In genomic region chr1:158180741-158181576, GRCh38 we compare ENCODE assay signal across 8 cellular contexts. TPM values are rescaled to one million over a fixed set of nuclear protein-coding genes. Genes with fewer than 3 reads are reported as not detected.
DNase-seq lines count a peak whose midpoint lies in the region; ATAC-seq and TF ChIP-seq lines count a peak whose summit lies in the region.

Gene CD1D (plus strand): TSS chr1:158180895. CDS start chr1:158181102, 207 bp downstream.

- H3K4me1 Mint-ChIP-seq in mesothelial cell of epicardium, result peaks cover 20% of the 10 kb centered on the region

- 1 to 2% methylated on average over 40 to 50 of the region's 63 CpGs for WGBS in upper lobe of left lung, 2 donors

- ATAC-seq in upper lobe of left lung (ENCODE audit: low FRiP score in 2 of 2) (peak; percentile 29 to 68), GM21515 (IDR thresholded peaks at IDR 0.05; ENCODE audit: unreplicated experiment) (no peak), HG02970 (IDR thresholded peaks at IDR 0.05; ENCODE audit: low FRiP score, unreplicated experiment) (no peak)

- H3K4me3 ChIP-seq in effector memory CD4-positive, alpha-beta T cell (ENCODE audit: insufficient read depth, low read depth, low read length, poor library complexity, severe bottlenecking), result peak within 1 kb of the TSS; percentile 32
- H3K4me3 ChIP-seq in upper lobe of left lung, result peak within 1 kb of the TSS; percentile 50 to 60 (median 56)

- TF ChIP-seq CTCF in GM10266 (IDR thresholded peaks at IDR 0.05; ENCODE audit: control insufficient read depth, insufficient read depth, low read depth, missing control alignments), result no peak
- TF ChIP-seq CTCF in mesothelial cell of epicardium (IDR thresholded peaks at IDR 0.05; ENCODE audit: unreplicated experiment), result no peak
- TF ChIP-seq CTCF in upper lobe of left lung (IDR thresholded peaks at IDR 0.05), result no peak

- no peak for TF ChIP-seq EP300 in upper lobe of left lung (IDR thresholded peaks at IDR 0.05)

- H3K36me3 ChIP-seq in effector memory CD4-positive, alpha-beta T cell (ENCODE audit: control insufficient read depth, insufficient read depth, low read length), result no peaks in the 10 kb centered on the region
- H3K36me3 ChIP-seq in upper lobe of left lung, result no peaks in the 10 kb centered on the region

- TF ChIP-seq POLR2A in upper lobe of left lung (IDR thresholded peaks at IDR 0.05), result no peak

- peak within 1 kb of the TSS; percentile 30 for H3K27ac Mint-ChIP-seq in mesothelial cell of epicardium

- H3K9me3 Mint-ChIP-seq in mesothelial cell of epicardium, result no peaks in the 10 kb centered on the region

- no peaks in the 10 kb centered on the region for H3K4me1 ChIP-seq in effector memory CD4-positive, alpha-beta T cell (ENCODE audit: control insufficient read depth, insufficient read depth, low read length, poor library complexity, severe bottlenecking)
- peaks cover 5 to 22% (median 20%) of the 10 kb centered on the region in 4 donors for H3K4me1 ChIP-seq in upper lobe of left lung

- H3K4me3 Mint-ChIP-seq in mesothelial cell of epicardium, result peak within 1 kb of the TSS; percentile 85

- no peaks in the 10 kb centered on the region for H3K36me3 Mint-ChIP-seq in mesothelial cell of epicardium

- peaks cover 15% of the 10 kb centered on the region for H3K27me3 ChIP-seq in effector memory CD4-positive, alpha-beta T cell (replicated peaks; ENCODE audit: control insufficient read depth, insufficient read depth, low read length, poor library complexity, severe bottlenecking)
- peaks cover 0 to 4% (median 1%) of the 10 kb centered on the region in 4 donors for H3K27me3 ChIP-seq in upper lobe of left lung

- H3K27ac ChIP-seq in effector memory CD4-positive, alpha-beta T cell (ENCODE audit: insufficient read depth, low read length, poor library complexity, severe bottlenecking), result no peak within 1 kb of the TSS
- peak within 1 kb of the TSS; percentile 1 to 74 (median 66) for H3K27ac ChIP-seq in upper lobe of left lung

- DNase-seq in GM10266 (ENCODE audit: extremely low spot score), result peak; percentile 43
- DNase-seq in NOMO-1 (lab: John Stamatoyannopoulos, UW; ENCODE audit: unreplicated experiment in 2 of 2), result peak; percentile 69 to 75
- no peak for DNase-seq in effector memory CD4-positive, alpha-beta T cell
- DNase-seq in mesothelial cell of epicardium (ENCODE audit: low spot score in 2 of 2, unreplicated experiment in 2 of 2), result peak; percentile 28 to 48
- DNase-seq in upper lobe of left lung, result peak; percentile 54 to 88
- DNase-seq in activated effector memory CD4-positive, alpha-beta T cell treated with Interleukin-2 at 50 U/mL for 16 hours, result no peak

- H3K27me3 Mint-ChIP-seq in mesothelial cell of epicardium (ENCODE audit: low read depth), result peaks cover 86% of the 10 kb centered on the region

- no peaks in the 10 kb centered on the region for H3K9me3 ChIP-seq in effector memory CD4-positive, alpha-beta T cell (ENCODE audit: control insufficient read depth, low read length)
- H3K9me3 ChIP-seq in upper lobe of left lung, result no peaks in the 10 kb centered on the region

RNA-seq across cellular contexts. Expression of gene CD1D, which starts in this region (rescaled TPM):
- 2.2 to 2.8 TPM (median 2.8 TPM) in 3 replicates for total RNA-seq in mesothelial cell of epicardium
- total RNA-seq in upper lobe of left lung, result 1 to 10 TPM; 1.0 to 5.2 (median 4.0) TPM

Comparison
In these comparisons a context has a peak if more than half of its experiments do, and no peak if none do; other contexts are left out.
1. DNase-seq: peak in GM10266 (single experiment), NOMO-1 (2 of 2), mesothelial cell of epicardium (2 of 2) and upper lobe of left lung (2 of 2); none in effector memory CD4-positive, alpha-beta T cell (0 of 3) and activated effector memory CD4-positive, alpha-beta T cell treated with Interleukin-2 at 50 U/mL for 16 hours (single experiment).
2. ATAC-seq: peak in upper lobe of left lung (2 of 2); none in GM21515 (single experiment) and HG02970 (single experiment).